8 cellular contexts compared by ENCODE assay signal in the genomic region with DNA sequence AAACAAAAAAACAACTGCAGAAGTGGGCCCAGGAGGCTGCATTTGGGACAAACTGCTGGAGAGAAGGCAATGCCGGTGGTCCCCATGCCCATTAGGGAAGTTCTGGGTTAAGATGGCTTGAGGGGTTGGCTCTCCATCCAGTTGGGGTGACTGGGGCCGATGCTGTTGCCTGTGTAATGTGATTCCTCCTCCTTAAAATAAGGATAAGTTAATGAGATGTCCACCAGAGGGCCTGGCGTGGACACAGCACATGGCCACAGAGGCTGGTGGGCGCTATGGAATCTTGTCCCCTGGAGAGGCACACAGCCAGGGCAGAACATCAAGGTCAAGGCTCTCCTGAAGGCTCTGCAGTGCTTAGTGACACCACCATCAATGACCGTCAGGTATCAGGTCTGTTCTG. TPM values are rescaled to one million over a fixed set of nuclear protein-coding genes. Genes with fewer than 3 reads are reported as not detected.
DNase-seq lines count a peak whose midpoint lies in the region; ATAC-seq and TF ChIP-seq lines count a peak whose summit lies in the region.

No MANE protein-coding gene starts in this region.

- H3K4me3 Mint-ChIP-seq in central memory CD8-positive, alpha-beta T cell, result peak overlapping the region; percentile 76
- peak overlapping the region; percentile 54 for H3K4me3 Mint-ChIP-seq in osteocyte (ENCODE audit: unreplicated experiment)

- H3K4me3 ChIP-seq in LNCaP clone FGC (ENCODE audit: low read depth, low read length) (no peak overlapping the region), tibial artery (no peak overlapping the region)

- peaks cover 0 to 22% (median 16%) of the 10 kb centered on the region in 4 donors for H3K4me1 ChIP-seq in tibial artery

- H3K9me3 ChIP-seq in tibial artery, result no peaks in the 10 kb centered on the region

- no peak overlapping the region for H3K27ac Mint-ChIP-seq in central memory CD8-positive, alpha-beta T cell (ENCODE audit: low read depth)
- no peak overlapping the region for H3K27ac Mint-ChIP-seq in osteocyte (ENCODE audit: unreplicated experiment)

- peaks cover 2% of the 10 kb centered on the region for H3K36me3 Mint-ChIP-seq in central memory CD8-positive, alpha-beta T cell (ENCODE audit: insufficient read depth)
- H3K36me3 Mint-ChIP-seq in osteocyte (ENCODE audit: unreplicated experiment), result no peaks in the 10 kb centered on the region

- intact Hi-C loops in tibial artery (cut with DNase I; ENCODE audit: low total_unique reads), result no loop called here

- DNase-seq in SIG-M5 treated with dmso at 0.1 percent for 504 hours (lab: John Stamatoyannopoulos, UW; ENCODE audit: unreplicated experiment) (peak; percentile 21), SIG-M5 (lab: John Stamatoyannopoulos, UW) (no peak), LNCaP clone FGC (ENCODE audit: low read depth) (no peak), osteocyte (ENCODE audit: extremely low spot score, unreplicated experiment) (no peak), NCI-H774 (lab: John Stamatoyannopoulos, UW) (no peak), tibial artery (no peak)
- DNase-seq in central memory CD8-positive, alpha-beta T cell (ENCODE audit: low spot score in 2 of 2), result no peak

- H3K27me3 ChIP-seq in tibial artery, result peaks cover 0 to 64% of the 10 kb centered on the region in 2 donors

- ATAC-seq in central memory CD8-positive, alpha-beta T cell (replicated peaks; ENCODE audit: extremely low read depth, poor library complexity, severe bottlenecking), result no peak
- ATAC-seq in GM21576 (IDR thresholded peaks at IDR 0.05; ENCODE audit: unreplicated experiment), result no peak

- H3K9me3 Mint-ChIP-seq in central memory CD8-positive, alpha-beta T cell, result no peaks in the 10 kb centered on the region
- H3K9me3 Mint-ChIP-seq in osteocyte (ENCODE audit: unreplicated experiment), result no peaks in the 10 kb centered on the region

- peaks cover 17% of the 10 kb centered on the region for H3K4me1 Mint-ChIP-seq in central memory CD8-positive, alpha-beta T cell
- H3K4me1 Mint-ChIP-seq in osteocyte (ENCODE audit: unreplicated experiment), result peaks cover 3% of the 10 kb centered on the region

- H3K27me3 Mint-ChIP-seq in central memory CD8-positive, alpha-beta T cell, result no peaks in the 10 kb centered on the region
- peaks cover 63% of the 10 kb centered on the region for H3K27me3 Mint-ChIP-seq in osteocyte (ENCODE audit: unreplicated experiment)

- H3K27ac ChIP-seq in tibial artery, result no peak overlapping the region

- TF ChIP-seq CTCF in LNCaP clone FGC (IDR thresholded peaks at IDR 0.05; ENCODE audit: control insufficient read depth, extremely low read depth, insufficient read depth) (peak; percentile 39), osteocyte (IDR thresholded peaks at IDR 0.05) (peak; percentile 43), tibial artery (IDR thresholded peaks at IDR 0.05) (no peak)

- H3K36me3 ChIP-seq in tibial artery, result no peaks in the 10 kb centered on the region

RNA-seq across cellular contexts. Expression of a gene that starts 1.0 kb away (rescaled TPM):
- not detected in 2 replicates for total RNA-seq in osteocyte

Comparison
In these comparisons a context has a peak if more than half of its experiments do, and no peak if none do; other contexts are left out.
1. CTCF ChIP-seq: peak in LNCaP clone FGC (single experiment) and osteocyte (single experiment); none in tibial artery (0 of 2).